Comparison of ENCODE assay signal across 26 cellular contexts in genomic region chr18:48959551-48959920, GRCh38. TPM values are rescaled to one million over a fixed set of nuclear protein-coding genes. Genes with fewer than 3 reads are reported as not detected.
DNase-seq lines count a peak whose midpoint lies in the region; ATAC-seq and TF ChIP-seq lines count a peak whose summit lies in the region.
"Had no signal": no experiment of that assay in that cellular context is flagged by ENCODE, and none has a peak within 500 bp of the region (broad histone marks: within the 10 kb centered on the region; RNA-seq: fewer than 3 reads in every experiment).

No MANE protein-coding gene starts in this region.

- no peak overlapping the region for H3K23ac ChIP-seq in H9 (ENCODE audit: insufficient read length, low read depth, low read length)

- H3K9me3 ChIP-seq in H9 (ENCODE audit: control insufficient read depth, low read depth, low read length) (no peaks in the 10 kb centered on the region), iPS-18a (ENCODE audit: control insufficient read depth, low read depth, low read length) (no peaks in the 10 kb centered on the region), spleen (no peaks in the 10 kb centered on the region)
- H3K9me3 ChIP-seq: ascending aorta; BLaER1 treated with 17β-estradiol and CSF1 and Interleukin-3, amounts not matched to agents 10 nM and 100 nM; gastrocnemius medialis; stomach; thyroid gland had no signal

- no peaks in the 10 kb centered on the region; a peak in 1 of 7 replicates for H3K36me3 Mint-ChIP-seq in H9 (ENCODE audit: insufficient read depth in 1 of 3, low read depth in 3 of 3)
- H3K36me3 Mint-ChIP-seq in activated T-helper 17 cell treated with anti-CD3 and anti-CD28 coated beads, Interleukin-2, amount 50 U/mL, for 72 hours (ENCODE audit: low read depth), result no peaks in the 10 kb centered on the region
- H3K36me3 Mint-ChIP-seq: activated CD4-positive, alpha-beta memory T cell treated with anti-CD3 and anti-CD28 coated beads for 36 hours; activated naive CD8-positive, alpha-beta T cell had no signal

- peaks cover 3% of the 10 kb centered on the region for H3K23me2 ChIP-seq in H9 (ENCODE audit: insufficient read length, low read depth, low read length, poor library complexity, severe bottlenecking)

- peak overlapping the region in 1 of 2 experiments; percentile 61; a peak in 1 of 5 replicates for H3K4me3 Mint-ChIP-seq in H9
- H3K4me3 Mint-ChIP-seq in activated T-helper 17 cell treated with anti-CD3 and anti-CD28 coated beads, Interleukin-2, amount 50 U/mL, for 72 hours, result no peak overlapping the region
- H3K4me3 Mint-ChIP-seq: activated CD4-positive, alpha-beta memory T cell treated with anti-CD3 and anti-CD28 coated beads for 36 hours; activated naive CD8-positive, alpha-beta T cell; IgD-negative memory B cell had no signal

- no peak overlapping the region for H2AFZ ChIP-seq in H9 (ENCODE audit: low read length)

- H3K9me3 Mint-ChIP-seq in H9, result no peaks in the 10 kb centered on the region; a peak in 1 of 5 replicates
- H3K9me3 Mint-ChIP-seq in activated T-helper 17 cell treated with anti-CD3 and anti-CD28 coated beads, Interleukin-2, amount 50 U/mL, for 72 hours, result no peaks in the 10 kb centered on the region
- H3K9me3 Mint-ChIP-seq: activated CD4-positive, alpha-beta memory T cell treated with anti-CD3 and anti-CD28 coated beads for 36 hours; IgD-negative memory B cell had no signal

- peak overlapping the region; percentile 64 for H3K4me2 ChIP-seq in H9 (ENCODE audit: insufficient read depth, insufficient read length, low read length)

- H3K4me3 ChIP-seq in iPS-18a (ENCODE audit: low read length) (peak overlapping the region; percentile 41), spleen (no peak overlapping the region)
- H3K4me3 ChIP-seq: ascending aorta; BLaER1 treated with 17β-estradiol and CSF1 and Interleukin-3, amounts not matched to agents 10 nM and 100 nM; gastrocnemius medialis; stomach; thyroid gland had no signal

- peak overlapping the region; percentile 44 for H4K8ac ChIP-seq in H9 (replicated peaks; ENCODE audit: insufficient read length, low read depth, low read length)

- H3K36me3 ChIP-seq in iPS-18a (ENCODE audit: control insufficient read depth, low read depth, low read length) (no peaks in the 10 kb centered on the region), spleen (no peaks in the 10 kb centered on the region)
- H3K36me3 ChIP-seq: ascending aorta; BLaER1 treated with 17β-estradiol and CSF1 and Interleukin-3, amounts not matched to agents 10 nM and 100 nM; gastrocnemius medialis; stomach; thyroid gland had no signal

- peak overlapping the region; percentile 90 to 99 (median 97) for H3K27ac Mint-ChIP-seq in H9
- peak overlapping the region; percentile 38 for H3K27ac Mint-ChIP-seq in activated T-helper 17 cell treated with anti-CD3 and anti-CD28 coated beads, Interleukin-2, amount 50 U/mL, for 72 hours
- H3K27ac Mint-ChIP-seq: activated naive CD8-positive, alpha-beta T cell; IgD-negative memory B cell had no signal

- H3T11ph ChIP-seq in H9 (ENCODE audit: low read length), result no peak overlapping the region

- no peak overlapping the region for H4K91ac ChIP-seq in H9 (ENCODE audit: insufficient read length, low read depth, low read length)

- H3K79me2 ChIP-seq in H9 (ENCODE audit: insufficient read depth, low read length), result no peaks in the 10 kb centered on the region; the same call in 1 of the 2 replicates

- peak overlapping the region; percentile 67 for H3K18ac ChIP-seq in H9 (ENCODE audit: insufficient read length, low read depth, low read length)

- DNase-seq in H9, result no peak
- peak; percentile 41 for DNase-seq in spleen
- DNase-seq in SHP77 (lab: John Stamatoyannopoulos, UW), result no peak
- no peak for DNase-seq in central memory CD4-positive, alpha-beta T cell
- no peak for DNase-seq in EL
- DNase-seq: activated CD4-positive, alpha-beta memory T cell treated with anti-CD3 and anti-CD28 coated beads for 36 hours; caudate nucleus; dermis blood vessel endothelial cell; DMS79 treated with DMSO at 0.1 percent for 48 hours; gastrocnemius medialis; NCI-H1105 treated with DMSO at 0.1 percent for 48 hours; NCI-H2029 treated with DMSO at 0.1 percent for 48 hours; NCI-H226; SHP77 treated with DMSO at 0.1 percent for 48 hours; stimulated activated CD4-positive, alpha-beta T cell treated with anti-CD3 and anti-CD28 coated beads, Interleukin-1b, Interleukin-23, amount 100 ng/mL, for 48 hours; stimulated activated CD8-positive, alpha-beta memory T cell treated with anti-CD3 and anti-CD28 coated beads, Interleukin-4, amount 100 ng/mL, for 48 hours; stomach had no signal

- peaks cover 23% of the 10 kb centered on the region for H3K4me1 ChIP-seq in H9 (ENCODE audit: insufficient read depth, low read length)
- H3K4me1 ChIP-seq in iPS-18a (ENCODE audit: control insufficient read depth, low read depth, low read length), result peaks cover 52% of the 10 kb centered on the region
- peaks cover 9 to 31% (median 21%) of the 10 kb centered on the region in 6 donors for H3K4me1 ChIP-seq in spleen

- H3K9ac ChIP-seq in H9 (ENCODE audit: extremely low read depth, insufficient read length, low read length), result no peak overlapping the region
- H3K9ac ChIP-seq in iPS-18a (ENCODE audit: low read length), result peak overlapping the region; percentile 28
- H3K9ac ChIP-seq: BLaER1 treated with 17β-estradiol and CSF1 and Interleukin-3, amounts not matched to agents 10 nM and 100 nM had no signal

- H3K27me3 Mint-ChIP-seq in H9 (ENCODE audit: low read depth), result peaks cover 16% of the 10 kb centered on the region
- H3K27me3 Mint-ChIP-seq in activated T-helper 17 cell treated with anti-CD3 and anti-CD28 coated beads, Interleukin-2, amount 50 U/mL, for 72 hours, result no peaks in the 10 kb centered on the region
- H3K27me3 Mint-ChIP-seq: activated CD4-positive, alpha-beta memory T cell treated with anti-CD3 and anti-CD28 coated beads for 36 hours had no signal

- H2AK5ac ChIP-seq in H9 (ENCODE audit: insufficient read length, low read length), result peak overlapping the region; percentile 76

- H3K4ac ChIP-seq in H9 (ENCODE audit: low read depth, low read length), result no peak overlapping the region; the same call in 1 of the 2 replicates

- no peak overlapping the region for H3K14ac ChIP-seq in H9 (ENCODE audit: insufficient read depth, low read length)

- no peaks in the 10 kb centered on the region for H3K79me1 ChIP-seq in H9 (ENCODE audit: insufficient read depth, low read depth, low read length, poor library complexity, severe bottlenecking)

- H4K5ac ChIP-seq in H9 (ENCODE audit: insufficient read length, low read depth, low read length), result no peak overlapping the region

- no peak for ATAC-seq in activated T-helper 17 cell treated with anti-CD3 and anti-CD28 coated beads, Interleukin-2, amount 50 U/mL, for 72 hours (replicated peaks)
- ATAC-seq: activated CD4-positive, CD25-positive, alpha-beta regulatory T cell treated with anti-CD3 and anti-CD28 coated beads, Interleukin-2, amount 50 U/mL, for 24 hours; gastrocnemius medialis; Panc1 had no signal

- peak overlapping the region; percentile 88 for H3K27ac ChIP-seq in H9 (ENCODE audit: insufficient read length, low read depth, low read length)
- H3K27ac ChIP-seq in iPS-18a (ENCODE audit: low read length), result peak overlapping the region; percentile 77
- H3K27ac ChIP-seq in spleen, result no peak overlapping the region
- H3K27ac ChIP-seq: BLaER1 treated with 17β-estradiol and CSF1 and Interleukin-3, amounts not matched to agents 10 nM and 100 nM; stomach had no signal

- no peak for TF ChIP-seq POLR2A in spleen (IDR thresholded peaks at IDR 0.05)

- H3K4me1 Mint-ChIP-seq in H9, result peaks cover 75 to 76% of the 10 kb centered on the region in 2 experiments
- peaks cover 13% of the 10 kb centered on the region for H3K4me1 Mint-ChIP-seq in activated T-helper 17 cell treated with anti-CD3 and anti-CD28 coated beads, Interleukin-2, amount 50 U/mL, for 72 hours

- H3K56ac ChIP-seq in H9 (ENCODE audit: insufficient read length, low read depth, low read length), result no peak overlapping the region

- no CpG with 5 or more reads among the region's 7 CpGs for WGBS in H9 (ENCODE audit: extremely low coverage, insufficient read length, low lambda C conversion rate)
- 72 to 97% (median 89%) methylated on average over 7 of the region's 7 CpGs for WGBS in spleen, 5 donors

- H2BK12ac ChIP-seq in H9 (ENCODE audit: insufficient read length, low read depth, low read length), result peak overlapping the region; percentile 97

- peak overlapping the region; percentile 94 for H2BK5ac ChIP-seq in H9 (ENCODE audit: insufficient read length, low read length)

- H4K20me1 ChIP-seq in H9 (ENCODE audit: control insufficient read depth, insufficient read depth, insufficient read length), result no peaks in the 10 kb centered on the region
- H4K20me1 ChIP-seq: BLaER1 treated with 17β-estradiol and CSF1 and Interleukin-3, amounts not matched to agents 10 nM and 100 nM had no signal

- intact Hi-C loops in spleen (cut with DNase I; ENCODE audit: low total_unique reads), result no loop called here

- H2BK120ac ChIP-seq in H9 (ENCODE audit: low read depth, low read length, poor library complexity, severe bottlenecking), result peak overlapping the region; percentile 75

- H3K27me3 ChIP-seq in H9 (ENCODE audit: insufficient read depth, low read length), result no peaks in the 10 kb centered on the region; the same call in 1 of the 2 replicates
- H3K27me3 ChIP-seq in iPS-18a (ENCODE audit: control insufficient read depth, insufficient read depth, low read length), result peaks cover 12% of the 10 kb centered on the region
- H3K27me3 ChIP-seq in spleen (replicated peaks in 1 of 7), result no peaks in the 10 kb centered on the region
- H3K27me3 ChIP-seq: ascending aorta, gastrocnemius medialis, stomach, thyroid gland had no signal

- no peak overlapping the region for H2BK15ac ChIP-seq in H9 (ENCODE audit: low read depth, low read length)

- H2BK20ac ChIP-seq in H9 (ENCODE audit: low read depth, low read length, poor library complexity, severe bottlenecking), result no peak overlapping the region

- TF ChIP-seq CTCF in H9 (conservative IDR thresholded peaks at IDR 0.05) (no peak), spleen (IDR thresholded peaks at IDR 0.05 in 8 of 11, conservative IDR thresholded peaks at IDR 0.05 in 3 of 11) (no peak)

RNA-seq across cellular contexts. Expression of gene SMAD7, which starts 8.8 kb away (rescaled TPM):
- total RNA-seq in H9 (2021) (27.7 and 29.4 TPM in 2 replicates), spleen (10 to 100 TPM; 14.3 to 21.2 (median 16.2) TPM)
- total RNA-seq in activated T-helper 17 cell treated with anti-CD3 and anti-CD28 coated beads, Interleukin-2, amount 50 U/mL, for 72 hours, result 10 to 100 TPM; 23.4 to 40.7 TPM
- 1 to 10 TPM; 2.5 to 5.4 (median 4.6) TPM for polyA plus RNA-seq in spleen

Comparison
In these comparisons a context has a peak if more than half of its experiments do, and no peak if none do; other contexts are left out.
1. H3K27ac ChIP-seq: peak in H9 (single experiment) and iPS-18a (single experiment); none in spleen (0 of 8).